12 cellular contexts compared by ENCODE assay signal in genomic region chr12:1972856-1973317, GRCh38. TPM values are rescaled to one million over a fixed set of nuclear protein-coding genes. Genes with fewer than 3 reads are reported as not detected.
A peak's percentile ranks its signal among the peaks of the same experiment; 100 is the strongest.
DNase-seq lines count a peak whose midpoint lies in the region; FAIRE-seq and TF ChIP-seq lines count a peak whose summit lies in the region.
"Had no signal": no experiment of that assay in that cellular context is flagged by ENCODE, and none has a peak within 500 bp of the region (broad histone marks: within the 10 kb centered on the region; RNA-seq: fewer than 3 reads in every experiment).

No MANE protein-coding gene starts in this region.

- peak overlapping the region in 1 of 4 donors; percentile 34 for H3K4me3 ChIP-seq in esophagus squamous epithelium

- no peaks in the 10 kb centered on the region for H3K27me3 ChIP-seq in esophagus squamous epithelium

- WGBS in esophagus squamous epithelium, 2 donors: 79 to 88% methylated on average over 9 of the region's 9 CpGs

- peaks cover 0 to 5% (median 0%) of the 10 kb centered on the region in 3 donors for H3K36me3 ChIP-seq in esophagus squamous epithelium

- no peak for TF ChIP-seq CTCF in HFFc6 (IDR thresholded peaks at IDR 0.05)
- no peak for TF ChIP-seq CTCF in esophagus squamous epithelium (IDR thresholded peaks at IDR 0.05)

- H3K4me1 Mint-ChIP-seq in HFFc6 (ENCODE audit: low read depth): peaks cover 30% of the 10 kb centered on the region

- H3K9me3 Mint-ChIP-seq in HFFc6: no peaks in the 10 kb centered on the region

- peak overlapping the region; percentile 84 for H3K27ac Mint-ChIP-seq in HFFc6

- intact Hi-C loops in esophagus squamous epithelium (cut with DNase I): no loop called here

- H3K4me1 ChIP-seq in esophagus squamous epithelium: peaks cover 0 to 28% (median 6%) of the 10 kb centered on the region in 3 donors

- no peaks in the 10 kb centered on the region for H3K9me3 ChIP-seq in esophagus squamous epithelium

- peak overlapping the region; percentile 72 for H3K4me3 Mint-ChIP-seq in HFFc6

- no peak for FAIRE-seq in GM19239 (lab: Jason Lieb, UNC)

- DNase-seq in HFFc6 (peak; percentile 52), esophagus squamous epithelium (lab: John Stamatoyannopoulos, UW) (no peak), medulla oblongata (ENCODE audit: extremely low spot score) (peak; percentile 78), substantia nigra (lab: John Stamatoyannopoulos, UW) (peak in 25 of 49 donors; percentile 4 to 66 (median 20)), NCI-H2107 treated with DMSO at 0.1 percent for 48 hours (lab: John Stamatoyannopoulos, UW; ENCODE audit: unreplicated experiment) (no peak), GM19239 (ENCODE audit: insufficient read length, low spot score) (no peak), NCI-H82 (lab: John Stamatoyannopoulos, UW) (no peak)
- DNase-seq in activated effector memory CD4-positive, alpha-beta T cell treated with Interleukin-2 at 50 U/mL for 16 hours: no peak
- DNase-seq: activated CD8-positive, alpha-beta memory T cell treated with anti-CD3 and anti-CD28 coated beads, Interleukin-2, amount 50 U/mL, for 4 hours; effector memory CD4-positive, alpha-beta T cell; NCI-H2227 treated with DMSO at 0.1 percent for 48 hours; SW 1271 had no signal

- no peaks in the 10 kb centered on the region for H3K27me3 Mint-ChIP-seq in HFFc6 (ENCODE audit: insufficient read depth)

- peak overlapping the region; percentile 7 to 83 (median 81) for H3K27ac ChIP-seq in esophagus squamous epithelium
- H3K27ac ChIP-seq in substantia nigra (ENCODE audit: low read depth, low read length, poor library complexity, severe bottlenecking): no peak overlapping the region

- no peak for TF ChIP-seq POLR2A in esophagus squamous epithelium (IDR thresholded peaks at IDR 0.05)

- H3K36me3 Mint-ChIP-seq in HFFc6 (ENCODE audit: low read depth): peaks cover 16% of the 10 kb centered on the region

RNA-seq across cellular contexts. Expression of gene DCP1B, which starts 31.4 kb away (rescaled TPM):
- total RNA-seq in HFFc6 (2021; fragmentation: NEBNext Ultra II Directional; extraction: Animal tissue kit (Norgen Biotek cat#: 25700)): 10 to 100 TPM; 12.6 to 16.4 (median 14.5) TPM
- total RNA-seq in esophagus squamous epithelium: 10 to 100 TPM in 2 of 4 donors, 1 to 10 TPM in 2; 4.0 to 15.5 (median 10.8) TPM

RNA-seq across cellular contexts. Expression of gene CACNA2D4, which starts 54.4 kb away (rescaled TPM):
- under 1 TPM in 4 of 6 experiments, not detected in 2; 0.07 to 0.26 (median 0.23) TPM for total RNA-seq in HFFc6 (2021; fragmentation: NEBNext Ultra II Directional; extraction: Animal tissue kit (Norgen Biotek cat#: 25700))
- 1 to 10 TPM in 2 of 4 donors, under 1 TPM in 2; 0.27 to 3.1 (median 0.92) TPM for total RNA-seq in esophagus squamous epithelium

Comparison
In these comparisons a context has a peak if more than half of its experiments do, and no peak if none do; other contexts are left out.
1. DNase-seq: peak in HFFc6 (single experiment), medulla oblongata (single experiment) and substantia nigra (25 of 49); none in esophagus squamous epithelium (single experiment), activated effector memory CD4-positive, alpha-beta T cell treated with Interleukin-2 at 50 U/mL for 16 hours (single experiment), NCI-H2107 treated with DMSO at 0.1 percent for 48 hours (single experiment), GM19239 (single experiment) and NCI-H82 (single experiment).